ENCODE assay signal across 21 cellular contexts in genomic region chr9:122256206-122256605, GRCh38.
"Had no signal": no experiment of that assay in that cellular context is flagged by ENCODE, and none has a peak within 500 bp of the region (broad histone marks: within the 10 kb centered on the region; RNA-seq: fewer than 3 reads in every experiment).

No MANE protein-coding gene starts in this region.

- H3K4me1 ChIP-seq: SJCRH30 had no signal

- H3K27ac ChIP-seq: HL-60, SJCRH30 had no signal

- H3K9me3 Mint-ChIP-seq: IgD-negative memory B cell had no signal

- DNase-seq: Karpas-422, KBM-7, MM.1S, NCI-H1092 treated with DMSO at 0.1 percent for 48 hours, NCI-H1436, NCI-H187, NCI-H2029, NCI-H2081 treated with DMSO at 0.1 percent for 48 hours, NCI-H2171, NCI-H226, NCI-H446, NCI-H510A, NCI-H524 treated with DMSO at 0.1 percent for 48 hours, NCI-H69, NCI-H774, SHP77 treated with DMSO at 0.1 percent for 48 hours, SJCRH30 had no signal

- H3K4me3 Mint-ChIP-seq: IgD-negative memory B cell had no signal

- H3K27me3 ChIP-seq: SJCRH30 had no signal

- ATAC-seq: Right ventricle myocardium inferior, SK-N-SH treated with all-trans-retinoic acid at 6 μM for 48 hours had no signal

- H3K4me3 ChIP-seq: SJCRH30 had no signal

- H3K27me3 Mint-ChIP-seq: IgD-negative memory B cell had no signal

- H3K9me3 ChIP-seq: SJCRH30 had no signal
